ENCODE assay signal across 9 cellular contexts in genomic region chr12:97556201-97556824, GRCh38.
A peak's percentile ranks its signal among the peaks of the same experiment; 100 is the strongest.
DNase-seq lines count a peak whose midpoint lies in the region; ATAC-seq and TF ChIP-seq lines count a peak whose summit lies in the region.
"Had no signal": no experiment of that assay in that cellular context is flagged by ENCODE, and none has a peak within 500 bp of the region (broad histone marks: within the 10 kb centered on the region; RNA-seq: fewer than 3 reads in every experiment).

No MANE protein-coding gene starts in this region.

- no peak for TF ChIP-seq POLR2A in testis (IDR thresholded peaks at IDR 0.05)

- H3K56ac ChIP-seq in mesendoderm (ENCODE audit: low read length) = no peak overlapping the region

- peak overlapping the region; percentile 82 for H2BK120ac ChIP-seq in mesendoderm (ENCODE audit: low read depth, low read length)

- no peak overlapping the region for H3K4ac ChIP-seq in mesendoderm (ENCODE audit: low read depth, low read length)

- no peak for TF ChIP-seq CTCF in choroid plexus epithelial cell (conservative IDR thresholded peaks at IDR 0.05; ENCODE audit: low read depth, low read length)
- TF ChIP-seq CTCF in testis (IDR thresholded peaks at IDR 0.05) = no peak

- ATAC-seq in HG03571 (IDR thresholded peaks at IDR 0.05; ENCODE audit: unreplicated experiment) = no peak
- ATAC-seq in GM21360 (IDR thresholded peaks at IDR 0.05; ENCODE audit: unreplicated experiment) = no peak

- no peak overlapping the region for H2AK5ac ChIP-seq in mesendoderm (ENCODE audit: low read length)

- no peak overlapping the region for H4K8ac ChIP-seq in mesendoderm (ENCODE audit: low read depth, low read length)

- H3K27ac ChIP-seq in mesendoderm (ENCODE audit: low read depth, low read length) = no peak overlapping the region
- H3K27ac ChIP-seq in testis = no peak overlapping the region

- H2BK15ac ChIP-seq in mesendoderm (replicated peaks; ENCODE audit: low read depth) = no peak overlapping the region

- no peak overlapping the region for H3K4me2 ChIP-seq in mesendoderm (ENCODE audit: low read length)

- H3K79me2 ChIP-seq in mesendoderm (ENCODE audit: control insufficient read depth, insufficient read depth, low read length) = no peaks in the 10 kb centered on the region

- no peak overlapping the region for H3K9ac ChIP-seq in mesendoderm (ENCODE audit: low read length)

- H3K79me1 ChIP-seq in mesendoderm (ENCODE audit: low read length) = no peaks in the 10 kb centered on the region

- H2BK5ac ChIP-seq in mesendoderm (ENCODE audit: low read length) = no peak overlapping the region

- no peak overlapping the region for H4K5ac ChIP-seq in mesendoderm (ENCODE audit: low read length)

- no CpG with 5 or more reads among the region's 7 CpGs for WGBS in mesendoderm (ENCODE audit: extremely low coverage, insufficient coverage, low lambda C conversion rate)
- WGBS in testis, 2 donors = 46 to 52% methylated on average over 7 of the region's 7 CpGs

- no peaks in the 10 kb centered on the region for H3K27me3 ChIP-seq in mesendoderm (ENCODE audit: insufficient read depth, low read length, poor library complexity)
- no peaks in the 10 kb centered on the region for H3K27me3 ChIP-seq in testis

- H3K36me3 ChIP-seq in mesendoderm (ENCODE audit: control insufficient read depth, insufficient read depth, low read length) (no peaks in the 10 kb centered on the region), testis (ENCODE audit: low read depth, missing control alignments) (no peaks in the 10 kb centered on the region)

- H3K4me1 ChIP-seq in mesendoderm (ENCODE audit: control insufficient read depth, low read depth, low read length) (peaks cover 10% of the 10 kb centered on the region), testis (no peaks in the 10 kb centered on the region)

- peak overlapping the region; percentile 51 for H3K18ac ChIP-seq in mesendoderm (ENCODE audit: low read length)

- intact Hi-C loops in testis (cut with DNase I; ENCODE audit: low total_unique reads) = no loop called here

- H3K4me3 ChIP-seq in choroid plexus epithelial cell (ENCODE audit: low read depth, low read length) = no peak overlapping the region
- no peak overlapping the region for H3K4me3 ChIP-seq in mesendoderm (ENCODE audit: low read length)
- H3K4me3 ChIP-seq in testis = no peak overlapping the region

- no peak overlapping the region for H3K23ac ChIP-seq in mesendoderm (ENCODE audit: low read length)

- peak; percentile 73 for DNase-seq in DMS53 (lab: John Stamatoyannopoulos, UW)
- peak; percentile 67 for DNase-seq in NCI-H1105 treated with DMSO at 0.1 percent for 48 hours (lab: John Stamatoyannopoulos, UW)
- peak; percentile 45 for DNase-seq in choroid plexus epithelial cell (ENCODE audit: low read depth)
- DNase-seq in mesendoderm = peak; percentile 92
- DNase-seq in NCI-H345 (lab: John Stamatoyannopoulos, UW) = no peak
- DNase-seq in testis = no peak
- DNase-seq: activated CD8-positive, alpha-beta memory T cell treated with anti-CD3 and anti-CD28 coated beads for 24 hours had no signal

- no peaks in the 10 kb centered on the region for H3K9me3 ChIP-seq in testis

Comparison
In these comparisons a context has a peak if more than half of its experiments do, and no peak if none do; other contexts are left out.
1. DNase-seq: peak in DMS53 (single experiment), NCI-H1105 treated with DMSO at 0.1 percent for 48 hours (single experiment), choroid plexus epithelial cell (single experiment) and mesendoderm (single experiment); none in NCI-H345 (single experiment) and testis (single experiment).